In genomic region chr11:108589136-108589535, GRCh38 we compare ENCODE assay signal across 1 cellular context.
TF ChIP-seq lines count a peak whose summit lies in the region.

No MANE protein-coding gene starts in this region.

TF ChIP-seq in SK-N-SH, 30 proteins besides CTCF, POLR2A, EP300 and RAD21:
- TF ChIP-seq YY1 (IDR thresholded peaks at IDR 0.05; ENCODE audit: low read depth) (no peak), TCF12 (IDR thresholded peaks at IDR 0.05) (no peak), EZH2phosphoT487 (IDR thresholded peaks at IDR 0.05; ENCODE audit: borderline replicate concordance, low read depth) (no peak), MEF2A (IDR thresholded peaks at IDR 0.05; ENCODE audit: borderline replicate concordance, low read depth) (no peak), CHD2 (IDR thresholded peaks at IDR 0.05; ENCODE audit: low read length, partially characterized antibody) (no peak), TAF1 (IDR thresholded peaks at IDR 0.05; ENCODE audit: borderline replicate concordance, low read depth, low read length) (no peak), FOXJ3 (CRISPR knock-in tag; IDR thresholded peaks at IDR 0.05) (no peak), RCOR1 (IDR thresholded peaks at IDR 0.05; ENCODE audit: low read length) (no peak), GATA2 (CRISPR knock-in tag; IDR thresholded peaks at IDR 0.05) (no peak), SMC3 (IDR thresholded peaks at IDR 0.05; ENCODE audit: low read depth, low read length) (no peak), PBX3 (IDR thresholded peaks at IDR 0.05) (no peak)
